19 cellular contexts compared by ENCODE assay signal in genomic region chr10:43318978-43319965, GRCh38. TPM values are rescaled to one million over a fixed set of nuclear protein-coding genes. Genes with fewer than 3 reads are reported as not detected.
DNase-seq lines count a peak whose midpoint lies in the region; ATAC-seq, FAIRE-seq and TF ChIP-seq lines count a peak whose summit lies in the region.
"Had no signal": no experiment of that assay in that cellular context is flagged by ENCODE, and none has a peak within 500 bp of the region (broad histone marks: within the 10 kb centered on the region; RNA-seq: fewer than 3 reads in every experiment).

No MANE protein-coding gene starts in this region.

- CTCF ChIA-PET in HCT116 (lab: Charles Lee) = interaction anchor here (1.1 kb wide), 1 partner anchor 26 kb away, joined by 3 read pairs; no protein-coding TSS in a partner anchor

- H3K27me3 ChIP-seq in HCT116 (ENCODE audit: insufficient read depth, low read length) (no peaks in the 10 kb centered on the region), WERI-Rb-1 (ENCODE audit: insufficient read depth, low read depth, severe bottlenecking) (no peaks in the 10 kb centered on the region), upper lobe of right lung (no peaks in the 10 kb centered on the region), GM23248 (replicated peaks; ENCODE audit: insufficient read depth) (peaks cover 16% of the 10 kb centered on the region)

- no peak for FAIRE-seq in kidney (lab: Jason Lieb, UNC)
- FAIRE-seq: D721Med had no signal

- H3K9me3 ChIP-seq in HCT116 (ENCODE audit: control insufficient read depth in 1 of 2, insufficient read depth in 1 of 2, low read depth in 1 of 2, low read length in 2 of 2) (no peaks in the 10 kb centered on the region), WERI-Rb-1 (ENCODE audit: severe bottlenecking) (no peaks in the 10 kb centered on the region), kidney (ENCODE audit: control insufficient read depth in 1 of 2, low read length in 2 of 2) (no peaks in the 10 kb centered on the region), upper lobe of right lung (no peaks in the 10 kb centered on the region), GM23248 (ENCODE audit: low read depth) (no peaks in the 10 kb centered on the region)

- H3K27ac ChIP-seq in HCT116 (ENCODE audit: low read depth, low read length) (no peak overlapping the region), WERI-Rb-1 (no peak overlapping the region), kidney (ENCODE audit: low read depth in 2 of 2, low read length in 2 of 2) (no peak overlapping the region), upper lobe of right lung (no peak overlapping the region), GM23248 (no peak overlapping the region)

- intact Hi-C loops in HCT116 (cut with micrococcal nuclease) = no loop called here
- intact Hi-C loops in kidney (cut with DNase I) = no loop called here
- intact Hi-C loops in upper lobe of right lung (cut with DNase I) = no loop called here

- no peaks in the 10 kb centered on the region for H3K36me3 ChIP-seq in HCT116 (ENCODE audit: control insufficient read depth in 1 of 2, insufficient read depth in 2 of 2, low read length in 2 of 2)
- H3K36me3 ChIP-seq in WERI-Rb-1 = no peaks in the 10 kb centered on the region
- H3K36me3 ChIP-seq in kidney (ENCODE audit: control insufficient read depth in 1 of 2, insufficient read depth in 2 of 2, low read length in 2 of 2) = no peaks in the 10 kb centered on the region
- H3K36me3 ChIP-seq in upper lobe of right lung = no peaks in the 10 kb centered on the region
- H3K36me3 ChIP-seq in GM23248 (ENCODE audit: low read depth) = no peaks in the 10 kb centered on the region

- H3K9ac ChIP-seq in HCT116 (ENCODE audit: low read length) (no peak overlapping the region), kidney (ENCODE audit: low read length in 2 of 2) (no peak overlapping the region), GM23248 (no peak overlapping the region)

- no TSS peak for BruUV-seq in HCT116 (replicated peaks; lab: Mats Ljungman, UMichigan)

- H2AFZ ChIP-seq in HCT116 (ENCODE audit: low read depth, low read length, poor library complexity, severe bottlenecking) (no peak overlapping the region), GM23248 (no peak overlapping the region)

- no peak for DNase-seq in HCT116 (ENCODE audit: low read depth, low spot score)
- DNase-seq in WERI-Rb-1 = no peak
- DNase-seq in kidney = peak; percentile 57
- DNase-seq in upper lobe of right lung = peak; percentile 45
- DNase-seq in NCI-H1694 treated with DMSO at 0.1 percent for 48 hours (lab: John Stamatoyannopoulos, UW) = no peak
- no peak for DNase-seq in GM23248
- no peak for DNase-seq in NCI-H774 (lab: John Stamatoyannopoulos, UW)
- DNase-seq: CD8-positive, alpha-beta T cell; H9; MV-4-11; NCI-H1436; NCI-H2081 treated with DMSO at 0.1 percent for 48 hours; NCI-H345; NCI-H526 treated with DMSO at 0.1 percent for 48 hours had no signal

- H3F3A ChIP-seq in GM23248 (ENCODE audit: insufficient read depth) = no peaks in the 10 kb centered on the region

- H3K4me1 ChIP-seq in HCT116 (ENCODE audit: control insufficient read depth in 1 of 2, insufficient read depth in 2 of 2, low read length in 2 of 2) = peaks cover 0 to 18% of the 10 kb centered on the region in 2 experiments; a peak in 2 of 4 replicates
- H3K4me1 ChIP-seq in kidney (ENCODE audit: control insufficient read depth in 1 of 2, insufficient read depth in 1 of 2, low read depth in 1 of 2, low read length in 2 of 2) = peaks cover 0 to 6% of the 10 kb centered on the region in 2 donors
- peaks cover 9% of the 10 kb centered on the region for H3K4me1 ChIP-seq in upper lobe of right lung
- H3K4me1 ChIP-seq in GM23248 (ENCODE audit: insufficient read depth) = no peaks in the 10 kb centered on the region

- POLR2A ChIA-PET in HCT116 (lab: Charles Lee) = interaction anchor here (1.2 kb wide), 1 partner anchor 680 kb away, joined by 3 read pairs; no protein-coding TSS in a partner anchor

- TF ChIP-seq POLR2A in HCT116 (IDR thresholded peaks at IDR 0.05; ENCODE audit: borderline replicate concordance, extremely low read depth, insufficient read depth, insufficient read length) = no peak

- H3K4me2 ChIP-seq in HCT116 (ENCODE audit: low read length) = no peak overlapping the region
- no peak overlapping the region for H3K4me2 ChIP-seq in GM23248 (ENCODE audit: unreplicated experiment)

- RAD21 ChIA-PET in HCT116 (lab: Charles Lee; ENCODE audit: low non-redundant PET in 1 of 2, low total read pairs in 2 of 2, uncharacterized antibody in 2 of 2, unreplicated experiment in 2 of 2) = no interaction called here

- in situ Hi-C loops in GM23248 (cut with MboI) = no loop called here

- 0 out of 2 replicates have a peak, but pooled peaks have one; percentile 39 for ATAC-seq in HCT116
- ATAC-seq in upper lobe of right lung = no peak
- ATAC-seq: CD8-positive, alpha-beta T cell; SK-N-SH treated with all-trans-retinoic acid at 6 μM for 48 hours had no signal

- no peak for TF ChIP-seq RAD21 in HCT116 (IDR thresholded peaks at IDR 0.05; ENCODE audit: low read depth)

- WGBS in GM23248 (ENCODE audit: low coverage in 1 of 2, low lambda C conversion rate in 2 of 2, missing lambda C conversion rate in 2 of 2), 2 experiments = 47 to 52% methylated on average over 21 of the region's 21 CpGs

- no peaks in the 10 kb centered on the region for H3K79me2 ChIP-seq in HCT116 (ENCODE audit: insufficient read depth, low read length)
- no peaks in the 10 kb centered on the region for H3K79me2 ChIP-seq in GM23248 (ENCODE audit: insufficient read depth)

- no peaks in the 10 kb centered on the region for H4K20me1 ChIP-seq in HCT116 (ENCODE audit: insufficient read depth)
- no peaks in the 10 kb centered on the region for H4K20me1 ChIP-seq in GM23248 (ENCODE audit: insufficient read depth)

- TF ChIP-seq CTCF in HCT116 (IDR thresholded peaks at IDR 0.05 in 2 of 3, conservative IDR thresholded peaks at IDR 0.05 in 1 of 3; ENCODE audit: borderline replicate concordance in 1 of 3, insufficient read depth in 1 of 3, low read depth in 2 of 3, low read length in 2 of 3) (0 out of 6 replicates have a peak, but pooled peaks of 1 of the 3 experiments have one; percentile 8), WERI-Rb-1 (IDR thresholded peaks at IDR 0.05; ENCODE audit: low read depth, low read length) (0 out of 2 replicates have a peak, but pooled peaks have one; percentile 14), kidney (IDR thresholded peaks at IDR 0.05; ENCODE audit: borderline replicate concordance, extremely low read depth, insufficient read depth) (no peak), upper lobe of right lung (IDR thresholded peaks at IDR 0.05) (no peak)

- no peak overlapping the region for H3K4me3 ChIP-seq in HCT116 (replicated peaks in 1 of 2; ENCODE audit: low read depth in 1 of 2, low read length in 2 of 2)
- no peak overlapping the region for H3K4me3 ChIP-seq in WERI-Rb-1 (ENCODE audit: low read depth, low read length)
- H3K4me3 ChIP-seq in kidney (ENCODE audit: low read length in 2 of 2) = no peak overlapping the region
- H3K4me3 ChIP-seq in upper lobe of right lung = no peak overlapping the region
- no peak overlapping the region for H3K4me3 ChIP-seq in GM23248

- H3K9me2 ChIP-seq in HCT116 (ENCODE audit: insufficient read depth) = no peaks in the 10 kb centered on the region
- no peaks in the 10 kb centered on the region for H3K9me2 ChIP-seq in GM23248 (ENCODE audit: insufficient read depth)

TF ChIP-seq in HCT116, 20 proteins besides CTCF, POLR2A, EP300 and RAD21:
- TF ChIP-seq POLR2AphosphoS5 (IDR thresholded peaks at IDR 0.05; ENCODE audit: low read depth, low read length) (no peak), ELF1 (IDR thresholded peaks at IDR 0.05; ENCODE audit: borderline replicate concordance, low read depth) (no peak), CEBPB (IDR thresholded peaks at IDR 0.05; ENCODE audit: low read depth) (no peak), EZH2 (IDR thresholded peaks at IDR 0.05) (no peak), REST (IDR thresholded peaks at IDR 0.05; ENCODE audit: low read depth) (no peak)

RNA-seq across cellular contexts. Expression of gene FXYD4, which starts 52.2 kb away (rescaled TPM):
- total RNA-seq in HCT116 (2021; ENCODE audit: unreplicated experiment) (0.71 TPM), kidney (109 TPM), upper lobe of right lung (1.1 TPM)
- 2.2 and 3.4 TPM in 2 replicates for polyA plus RNA-seq in HCT116 (2012)
- polyA plus RNA-seq in kidney (ENCODE audit: insufficient read depth, low read depth, low replicate concordance) (392 TPM), GM23248 (2016; fragmentation: Nextera tagmentation; extraction: Ambion mirVana) (not detected in 2 replicates)
- total RNA-seq in GM23248 (2014; rRNA removed; shearing (Covaris generic)) = not detected in 2 replicates
- total RNA-seq: CD8-positive, alpha-beta T cell; Daoy; H9 had no signal
- polyA plus RNA-seq: BJ, IgD-negative memory B cell had no signal

RNA-seq across cellular contexts. Expression of gene RASGEF1A, which starts 52.4 kb away (rescaled TPM):
- total RNA-seq in HCT116 (2021; ENCODE audit: unreplicated experiment) (19.3 TPM), kidney (3.6 TPM), upper lobe of right lung (2.6 TPM)
- polyA plus RNA-seq in HCT116 (2012) = 22.8 and 27.9 TPM in 2 replicates
- polyA plus RNA-seq in kidney (ENCODE audit: insufficient read depth, low read depth, low replicate concordance) (2.8 TPM), GM23248 (2016; fragmentation: Nextera tagmentation; extraction: Ambion mirVana) (0.28 TPM in 1 of 2 replicates, not detected in the other)
- total RNA-seq in GM23248 (2014; rRNA removed; shearing (Covaris generic)) = 0.11 TPM in 1 of 2 replicates, not detected in the other
- total RNA-seq: Daoy had no signal

Comparison
In these comparisons a context has a peak if more than half of its experiments do, and no peak if none do; other contexts are left out.
1. DNase-seq: peak in kidney (single experiment) and upper lobe of right lung (single experiment); none in HCT116 (single experiment), WERI-Rb-1 (single experiment), NCI-H1694 treated with DMSO at 0.1 percent for 48 hours (single experiment), GM23248 (single experiment) and NCI-H774 (single experiment).
2. RNA of gene FXYD4, which starts 52.2 kb away (total RNA-seq): 109 TPM in kidney (single experiment); 1.1 TPM in upper lobe of right lung (single experiment), 0.71 TPM in HCT116 (single experiment) and not detected in GM23248; every median in the first group is over 10 times any median in the second.